25 cellular contexts compared by ENCODE assay signal in genomic region chr7:33516634-33517033, GRCh38.
A peak's percentile ranks its signal among the peaks of the same experiment; 100 is the strongest.
DNase-seq lines count a peak whose midpoint lies in the region; ATAC-seq, FAIRE-seq and TF ChIP-seq lines count a peak whose summit lies in the region.
"Had no signal": no experiment of that assay in that cellular context is flagged by ENCODE, and none has a peak within 500 bp of the region (broad histone marks: within the 10 kb centered on the region; RNA-seq: fewer than 3 reads in every experiment).

No MANE protein-coding gene starts in this region.

- peak; percentile 5 for DNase-seq in Jurkat, Clone E6-1 (ENCODE audit: low read depth, low spot score)
- peak; percentile 11 for DNase-seq in fibroblast of pulmonary artery (ENCODE audit: low read depth)
- no peak for DNase-seq in naive thymus-derived CD4-positive, alpha-beta T cell
- DNase-seq in natural killer cell treated with Interleukin-12 subunit alpha and Interleukin-12 subunit beta and Interleukin-15 and Interleukin-18, amount 100 ng/mL, for 72 hours (ENCODE audit: low spot score) = no peak
- DNase-seq in Kasumi-1 (lab: John Stamatoyannopoulos, UW) = no peak
- DNase-seq in urothelium cell line (ENCODE audit: low spot score) = no peak
- DNase-seq in neural progenitor cell (ENCODE audit: low spot score) = no peak
- DNase-seq: 8988T; ACHN; BE2C; C1 segment of cervical spinal cord; CD4-positive, alpha-beta memory T cell; CD4-positive, CD25-positive, alpha-beta regulatory T cell; CD8-positive, alpha-beta memory T cell; DMS 273 treated with DMSO at 0.1 percent for 48 hours; DMS53; DMS79; GF-D8 had no signal

- no peaks in the 10 kb centered on the region for H3K27me3 Mint-ChIP-seq in naive thymus-derived CD4-positive, alpha-beta T cell
- H3K27me3 Mint-ChIP-seq in natural killer cell treated with Interleukin-12 subunit alpha and Interleukin-12 subunit beta and Interleukin-15 and Interleukin-18, amount 100 ng/mL, for 72 hours = no peaks in the 10 kb centered on the region
- peaks cover 3% of the 10 kb centered on the region for H3K27me3 Mint-ChIP-seq in neural progenitor cell (ENCODE audit: insufficient read depth, low read depth)
- H3K27me3 Mint-ChIP-seq: CD4-positive, alpha-beta memory T cell; CD4-positive, CD25-positive, alpha-beta regulatory T cell; CD8-positive, alpha-beta memory T cell had no signal

- H3K36me3 Mint-ChIP-seq in naive thymus-derived CD4-positive, alpha-beta T cell = peaks cover 0 to 38% (median 23%) of the 10 kb centered on the region in 5 donors
- H3K36me3 Mint-ChIP-seq in natural killer cell treated with Interleukin-12 subunit alpha and Interleukin-12 subunit beta and Interleukin-15 and Interleukin-18, amount 100 ng/mL, for 72 hours = no peaks in the 10 kb centered on the region
- no peaks in the 10 kb centered on the region for H3K36me3 Mint-ChIP-seq in neural progenitor cell
- H3K36me3 Mint-ChIP-seq: CD14-positive monocyte had no signal

- H3K27ac Mint-ChIP-seq in naive thymus-derived CD4-positive, alpha-beta T cell = no peak overlapping the region
- H3K27ac Mint-ChIP-seq in natural killer cell treated with Interleukin-12 subunit alpha and Interleukin-12 subunit beta and Interleukin-15 and Interleukin-18, amount 100 ng/mL, for 72 hours = peak overlapping the region; percentile 61 to 81
- no peak overlapping the region for H3K27ac Mint-ChIP-seq in neural progenitor cell
- H3K27ac Mint-ChIP-seq: CD14-positive monocyte; CD4-positive, alpha-beta memory T cell; CD4-positive, CD25-positive, alpha-beta regulatory T cell had no signal

- H4K20me1 ChIP-seq in neural progenitor cell (ENCODE audit: low read depth) = no peaks in the 10 kb centered on the region
- H4K20me1 ChIP-seq: BLaER1 had no signal

- POLR2A ChIA-PET in naive thymus-derived CD4-positive, alpha-beta T cell (lab: Charles Lee) = no interaction called here

- intact Hi-C loops in naive thymus-derived CD4-positive, alpha-beta T cell (cut with micrococcal nuclease) = no loop called here

- H3K9me3 Mint-ChIP-seq in naive thymus-derived CD4-positive, alpha-beta T cell = peaks cover 0 to 5% (median 0%) of the 10 kb centered on the region in 11 donors
- no peaks in the 10 kb centered on the region for H3K9me3 Mint-ChIP-seq in natural killer cell treated with Interleukin-12 subunit alpha and Interleukin-12 subunit beta and Interleukin-15 and Interleukin-18, amount 100 ng/mL, for 72 hours
- H3K9me3 Mint-ChIP-seq in neural progenitor cell = no peaks in the 10 kb centered on the region

- TF ChIP-seq CTCF in fibroblast of pulmonary artery (IDR thresholded peaks at IDR 0.05; ENCODE audit: low read length, missing control alignments) (no peak), neural progenitor cell (IDR thresholded peaks at IDR 0.05) (no peak)

- no peak overlapping the region for H3K4me3 ChIP-seq in Jurkat, Clone E6-1 (ENCODE audit: low read length)
- H3K4me3 ChIP-seq in fibroblast of pulmonary artery (replicated peaks; ENCODE audit: low read depth, low read length) (no peak overlapping the region), neural progenitor cell (no peak overlapping the region)
- H3K4me3 ChIP-seq in naive thymus-derived CD4-positive, alpha-beta T cell (ENCODE audit: low read length) = no peak overlapping the region
- H3K4me3 ChIP-seq: BLaER1 had no signal

- H3K9ac ChIP-seq in neural progenitor cell = no peak overlapping the region
- H3K9ac ChIP-seq: BLaER1 had no signal

- H3K9me3 ChIP-seq in naive thymus-derived CD4-positive, alpha-beta T cell (ENCODE audit: control insufficient read depth in 2 of 3, low read length in 3 of 3) = no peaks in the 10 kb centered on the region
- H3K9me3 ChIP-seq in neural progenitor cell (ENCODE audit: low read depth) = no peaks in the 10 kb centered on the region
- H3K9me3 ChIP-seq: BE2C, BLaER1 had no signal

- no peak for FAIRE-seq in urothelium cell line (lab: Jason Lieb, UNC)
- FAIRE-seq: A204.1, G401.6, GM12891, GM19239 had no signal

- no peaks in the 10 kb centered on the region for H3F3A ChIP-seq in neural progenitor cell (ENCODE audit: low read depth)

- peak; percentile 34 for ATAC-seq in naive thymus-derived CD4-positive, alpha-beta T cell
- peak; percentile 52 to 85 for ATAC-seq in natural killer cell treated with Interleukin-12 subunit alpha and Interleukin-12 subunit beta and Interleukin-15 and Interleukin-18, amount 100 ng/mL, for 72 hours
- ATAC-seq in HG03159 (IDR thresholded peaks at IDR 0.05; ENCODE audit: unreplicated experiment) = no peak

- CTCF ChIA-PET in naive thymus-derived CD4-positive, alpha-beta T cell (lab: Charles Lee) = no interaction called here

- H3K4me3 Mint-ChIP-seq in naive thymus-derived CD4-positive, alpha-beta T cell = no peak overlapping the region
- H3K4me3 Mint-ChIP-seq in natural killer cell treated with Interleukin-12 subunit alpha and Interleukin-12 subunit beta and Interleukin-15 and Interleukin-18, amount 100 ng/mL, for 72 hours = peak overlapping the region; percentile 18
- H3K4me3 Mint-ChIP-seq in neural progenitor cell = no peak overlapping the region
- H3K4me3 Mint-ChIP-seq: CD14-positive monocyte; CD4-positive, alpha-beta memory T cell; CD4-positive, CD25-positive, alpha-beta regulatory T cell; CD8-positive, alpha-beta memory T cell had no signal

- no peak overlapping the region for H3K27ac ChIP-seq in naive thymus-derived CD4-positive, alpha-beta T cell (ENCODE audit: low read depth, low read length)
- no peak overlapping the region for H3K27ac ChIP-seq in neural progenitor cell
- H3K27ac ChIP-seq: BLaER1 had no signal

- no peak overlapping the region for H2AFZ ChIP-seq in neural progenitor cell (replicated peaks)

- no peaks in the 10 kb centered on the region for H3K36me3 ChIP-seq in naive thymus-derived CD4-positive, alpha-beta T cell (ENCODE audit: control insufficient read depth in 2 of 3, insufficient read depth in 3 of 3, low read length in 3 of 3)
- H3K36me3 ChIP-seq in neural progenitor cell = no peaks in the 10 kb centered on the region
- H3K36me3 ChIP-seq: BE2C, BLaER1 had no signal

- H3K4me1 Mint-ChIP-seq in naive thymus-derived CD4-positive, alpha-beta T cell = peaks cover 0 to 7% (median 0%) of the 10 kb centered on the region in 7 donors
- H3K4me1 Mint-ChIP-seq in natural killer cell treated with Interleukin-12 subunit alpha and Interleukin-12 subunit beta and Interleukin-15 and Interleukin-18, amount 100 ng/mL, for 72 hours (ENCODE audit: low read depth in 2 of 2) = peaks cover 15% of the 10 kb centered on the region in 2 donors
- no peaks in the 10 kb centered on the region for H3K4me1 Mint-ChIP-seq in neural progenitor cell
- H3K4me1 Mint-ChIP-seq: CD14-positive monocyte; CD4-positive, CD25-positive, alpha-beta regulatory T cell had no signal

- no peaks in the 10 kb centered on the region for H3K27me3 ChIP-seq in naive thymus-derived CD4-positive, alpha-beta T cell (ENCODE audit: control insufficient read depth in 2 of 2, insufficient read depth in 2 of 2, low read length in 2 of 2)
- no peaks in the 10 kb centered on the region for H3K27me3 ChIP-seq in neural progenitor cell
- H3K27me3 ChIP-seq: BE2C, BLaER1 had no signal

- H3K4me1 ChIP-seq in naive thymus-derived CD4-positive, alpha-beta T cell (ENCODE audit: control insufficient read depth in 2 of 2, insufficient read depth in 2 of 2, low read length in 2 of 2) = no peaks in the 10 kb centered on the region
- no peaks in the 10 kb centered on the region for H3K4me1 ChIP-seq in neural progenitor cell
- H3K4me1 ChIP-seq: BE2C, BLaER1 had no signal

- no peak overlapping the region for H3K4me2 ChIP-seq in neural progenitor cell
- H3K4me2 ChIP-seq: BLaER1 had no signal

- no peaks in the 10 kb centered on the region for H3K79me2 ChIP-seq in neural progenitor cell (ENCODE audit: low read depth)

Comparison
In these comparisons a context has a peak if more than half of its experiments do, and no peak if none do; other contexts are left out.
1. DNase-seq: peak in Jurkat, Clone E6-1 (single experiment) and fibroblast of pulmonary artery (single experiment); none in naive thymus-derived CD4-positive, alpha-beta T cell (0 of 9), natural killer cell treated with Interleukin-12 subunit alpha and Interleukin-12 subunit beta and Interleukin-15 and Interleukin-18, amount 100 ng/mL, for 72 hours (single experiment), Kasumi-1 (0 of 2), urothelium cell line (single experiment) and neural progenitor cell (single experiment).
2. H3K27ac Mint-ChIP-seq: peak in natural killer cell treated with Interleukin-12 subunit alpha and Interleukin-12 subunit beta and Interleukin-15 and Interleukin-18, amount 100 ng/mL, for 72 hours (2 of 2); none in naive thymus-derived CD4-positive, alpha-beta T cell (0 of 9) and neural progenitor cell (single experiment).